8 cellular contexts compared by ENCODE assay signal in the genomic region with DNA sequence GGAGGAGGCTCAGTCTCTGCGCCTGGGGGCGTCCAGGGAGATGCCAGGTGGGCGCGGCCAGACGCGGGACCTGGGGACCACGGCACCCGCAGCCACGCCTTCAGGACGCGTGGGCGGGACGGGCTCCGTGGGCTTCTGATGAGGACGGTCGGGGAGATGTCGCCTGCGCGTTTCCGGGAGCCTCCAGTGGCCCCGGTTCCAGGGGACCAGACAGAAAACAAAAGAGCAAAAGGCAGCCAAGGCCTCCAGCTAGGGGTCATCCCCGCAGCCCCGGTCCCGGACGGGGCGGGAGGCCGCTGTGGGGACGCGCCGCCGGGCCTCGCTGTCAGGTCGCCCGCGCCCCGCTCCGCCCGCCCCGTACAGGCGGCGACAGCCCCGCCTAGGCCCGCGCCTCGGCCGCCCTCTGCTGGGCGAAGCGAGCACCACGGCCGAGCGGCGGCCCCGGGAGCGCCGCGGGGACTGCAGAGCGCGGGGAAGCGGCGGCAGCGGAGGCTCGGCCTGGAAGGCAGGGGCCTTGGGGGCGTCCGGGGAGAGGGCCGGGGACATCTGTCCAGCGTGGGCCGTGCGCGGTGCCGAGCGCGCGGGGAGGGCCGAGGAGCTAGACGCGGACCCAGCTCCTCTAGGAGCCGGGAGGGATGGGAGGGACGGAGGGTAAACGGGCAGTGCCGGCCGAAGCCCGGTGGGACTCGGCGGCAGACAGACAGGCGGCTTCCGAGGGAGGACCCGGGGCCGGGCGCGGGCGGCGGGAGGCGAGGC. TPM values are rescaled to one million over a fixed set of nuclear protein-coding genes. Genes with fewer than 3 reads are reported as not detected.
A peak's percentile ranks its signal among the peaks of the same experiment; 100 is the strongest.
DNase-seq lines count a peak whose midpoint lies in the region; ATAC-seq and TF ChIP-seq lines count a peak whose summit lies in the region.

No MANE protein-coding gene starts in this region.

- no peak for TF ChIP-seq EP300 in upper lobe of left lung (IDR thresholded peaks at IDR 0.05)

- H3F3A ChIP-seq in SU-DHL-6 (ENCODE audit: insufficient read depth): no peaks in the 10 kb centered on the region; the same call in 1 of the 2 replicates

- H2AFZ ChIP-seq in HCT116 (ENCODE audit: low read depth, low read length, poor library complexity, severe bottlenecking) (peak overlapping the region; percentile 98), SU-DHL-6 (ENCODE audit: low read depth, low read length, severe bottlenecking) (peak overlapping the region; percentile 92)

- CTCF ChIA-PET in HCT116 (lab: Charles Lee): interaction anchor here (0.9 to 1.0 kb wide), 3 partner anchors 55 to 241 kb away, joined by 3 to 4 read pairs (median 3); no protein-coding TSS in a partner anchor

- peak overlapping the region; percentile 98 for H3K4me2 ChIP-seq in HCT116 (ENCODE audit: low read length)
- H3K4me2 ChIP-seq in SU-DHL-6 (ENCODE audit: low read depth, low read length, poor library complexity, severe bottlenecking): peak overlapping the region; percentile 63

- H3K4me3 ChIP-seq in HCT116 (replicated peaks in 1 of 2; ENCODE audit: low read depth in 1 of 2, low read length in 2 of 2): peak overlapping the region; percentile 52 to 67
- peak overlapping the region; percentile 55 for H3K4me3 ChIP-seq in MG63
- H3K4me3 ChIP-seq in SU-DHL-6 (ENCODE audit: insufficient read depth, low read length, poor library complexity, severe bottlenecking): peak overlapping the region; percentile 55
- H3K4me3 ChIP-seq in heart left ventricle: peak overlapping the region; percentile 28 to 80 (median 64)
- peak overlapping the region; percentile 48 to 73 (median 63) for H3K4me3 ChIP-seq in upper lobe of left lung

- H3K27me3 ChIP-seq in HCT116 (ENCODE audit: insufficient read depth, low read length) (no peaks in the 10 kb centered on the region), MG63 (no peaks in the 10 kb centered on the region), SU-DHL-6 (ENCODE audit: low read length) (no peaks in the 10 kb centered on the region), heart left ventricle (no peaks in the 10 kb centered on the region), upper lobe of left lung (no peaks in the 10 kb centered on the region)

- POLR2A ChIA-PET in HCT116 (lab: Charles Lee): no interaction called here

- H3K79me2 ChIP-seq in HCT116 (ENCODE audit: insufficient read depth, low read length) (no peaks in the 10 kb centered on the region), SU-DHL-6 (ENCODE audit: insufficient read depth, low read length) (no peaks in the 10 kb centered on the region)

- 0 to 2% (median 1%) methylated on average over 13 to 93 of the region's 93 CpGs for WGBS in heart left ventricle, 4 donors
- 0 to 1% methylated on average over 4 to 44 of the region's 93 CpGs for WGBS in upper lobe of left lung, 2 donors

- peak; percentile 64 for TF ChIP-seq RAD21 in HCT116 (IDR thresholded peaks at IDR 0.05; ENCODE audit: low read depth)

- H3K9ac ChIP-seq in HCT116 (ENCODE audit: low read length) (peak overlapping the region; percentile 69), SU-DHL-6 (ENCODE audit: low read length) (peak overlapping the region; percentile 63)

- H4K20me1 ChIP-seq in HCT116 (ENCODE audit: insufficient read depth) (no peaks in the 10 kb centered on the region), SU-DHL-6 (ENCODE audit: low read depth, low read length) (no peaks in the 10 kb centered on the region)

- RAD21 ChIA-PET in HCT116 (lab: Charles Lee; ENCODE audit: low non-redundant PET in 1 of 2, low total read pairs in 2 of 2, uncharacterized antibody in 2 of 2, unreplicated experiment in 2 of 2): no interaction called here

- DNase-seq in HCT116 (ENCODE audit: low read depth, low spot score) (peak; percentile 31), MG63 (peak; percentile 67), heart left ventricle (peak; percentile 77 to 91 (median 82)), posterior cingulate gyrus (peak; percentile 52 to 96 (median 69)), upper lobe of left lung (peak; percentile 85 to 97)
- peak; percentile 72 for DNase-seq in activated naive CD8-positive, alpha-beta T cell treated with anti-CD3 and anti-CD28 coated beads, Interleukin-2, amount 50 U/mL, for 16 hours (ENCODE audit: low read depth, low spot score)

- H3K4me1 ChIP-seq in HCT116 (ENCODE audit: control insufficient read depth in 1 of 2, insufficient read depth in 2 of 2, low read length in 2 of 2) (peaks cover 10 to 26% of the 10 kb centered on the region in 2 experiments; a peak in 3 of 4 replicates), heart left ventricle (peaks cover 0 to 28% (median 15%) of the 10 kb centered on the region in 12 donors), upper lobe of left lung (peaks cover 2 to 14% (median 6%) of the 10 kb centered on the region in 4 donors)

- TF ChIP-seq CTCF in HCT116 (IDR thresholded peaks at IDR 0.05 in 2 of 3, conservative IDR thresholded peaks at IDR 0.05 in 1 of 3; ENCODE audit: borderline replicate concordance in 1 of 3, insufficient read depth in 1 of 3, low read depth in 2 of 3, low read length in 2 of 3): peak; percentile 24 to 62 (median 44); a peak in 5 of 6 replicates
- TF ChIP-seq CTCF in SU-DHL-6 (IDR thresholded peaks at IDR 0.05; ENCODE audit: insufficient read depth, low read length, poor library complexity, severe bottlenecking): peak; percentile 26
- peak; percentile 27 to 98 (median 88) for TF ChIP-seq CTCF in heart left ventricle (IDR thresholded peaks at IDR 0.05)
- TF ChIP-seq CTCF in upper lobe of left lung (IDR thresholded peaks at IDR 0.05): peak; percentile 94 to 99 (median 98)

- H3K9me3 ChIP-seq in HCT116 (ENCODE audit: control insufficient read depth in 1 of 2, insufficient read depth in 1 of 2, low read depth in 1 of 2, low read length in 2 of 2) (no peaks in the 10 kb centered on the region; a peak in 1 of 4 replicates), MG63 (no peaks in the 10 kb centered on the region), SU-DHL-6 (ENCODE audit: insufficient read depth, low read length) (no peaks in the 10 kb centered on the region; the same call in 1 of the 2 replicates), heart left ventricle (no peaks in the 10 kb centered on the region), upper lobe of left lung (no peaks in the 10 kb centered on the region)

- TF ChIP-seq POLR2A in GM10847 (IDR thresholded peaks at IDR 0.05; ENCODE audit: extremely low read depth, insufficient read length): peak; percentile 6
- TF ChIP-seq POLR2A in HCT116 (IDR thresholded peaks at IDR 0.05; ENCODE audit: borderline replicate concordance, extremely low read depth, insufficient read depth, insufficient read length): no peak
- peak in 1 of 2 donors; percentile 40 for TF ChIP-seq POLR2A in heart left ventricle (IDR thresholded peaks at IDR 0.05)
- peak in 3 of 4 donors; percentile 34 to 68 (median 48) for TF ChIP-seq POLR2A in upper lobe of left lung (IDR thresholded peaks at IDR 0.05)

- H3K9me2 ChIP-seq in HCT116 (ENCODE audit: insufficient read depth): no peaks in the 10 kb centered on the region
- no peaks in the 10 kb centered on the region for H3K9me2 ChIP-seq in SU-DHL-6 (replicated peaks; ENCODE audit: insufficient read depth, low read length)

- ATAC-seq in HCT116 (peak; percentile 87), heart left ventricle (peak; percentile 74 to 98 (median 94)), upper lobe of left lung (ENCODE audit: low FRiP score in 2 of 2) (peak; percentile 95 to 99)

- no peaks in the 10 kb centered on the region for H3K36me3 ChIP-seq in HCT116 (ENCODE audit: control insufficient read depth in 1 of 2, insufficient read depth in 2 of 2, low read length in 2 of 2)
- no peaks in the 10 kb centered on the region for H3K36me3 ChIP-seq in MG63
- H3K36me3 ChIP-seq in SU-DHL-6 (ENCODE audit: low read length): no peaks in the 10 kb centered on the region
- H3K36me3 ChIP-seq in heart left ventricle: no peaks in the 10 kb centered on the region
- no peaks in the 10 kb centered on the region for H3K36me3 ChIP-seq in upper lobe of left lung

- BruUV-seq in HCT116 (replicated peaks; lab: Mats Ljungman, UMichigan): no TSS peak

- H3K27ac ChIP-seq in HCT116 (ENCODE audit: low read depth, low read length) (peak overlapping the region; percentile 51; the same call in 1 of the 2 replicates), SU-DHL-6 (ENCODE audit: low read depth, low read length) (peak overlapping the region; percentile 49), heart left ventricle (peak overlapping the region; percentile 51 to 90 (median 81)), upper lobe of left lung (peak overlapping the region; percentile 77 to 93 (median 86))

- intact Hi-C loops in HCT116 (cut with micrococcal nuclease): loop anchor here (1.0 to 10.0 kb wide), 4 partner anchors 47 to 710 kb away; no protein-coding TSS in a partner anchor
- intact Hi-C loops in heart left ventricle (cut with DNase I): loop anchor here (2.0 to 10.0 kb wide), 11 partner anchors 37 to 710 kb away; a partner anchor contains a TSS
- intact Hi-C loops in posterior cingulate gyrus (cut with DNase I): loop anchor here (5.0 to 10.0 kb wide), 2 partner anchors 37 to 230 kb away; no protein-coding TSS in a partner anchor

TF ChIP-seq in HCT116, 20 proteins besides CTCF, POLR2A, EP300 and RAD21:
- TF ChIP-seq, protein P1, sequence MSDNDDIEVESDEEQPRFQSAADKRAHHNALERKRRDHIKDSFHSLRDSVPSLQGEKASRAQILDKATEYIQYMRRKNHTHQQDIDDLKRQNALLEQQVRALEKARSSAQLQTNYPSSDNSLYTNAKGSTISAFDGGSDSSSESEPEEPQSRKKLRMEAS (IDR thresholded peaks at IDR 0.05): 0 out of 2 replicates have a peak, but pooled peaks have one; percentile 18
- peak; percentile 91 for TF ChIP-seq EGR1 (IDR thresholded peaks at IDR 0.05; ENCODE audit: low read depth)
- TF ChIP-seq YY1 (IDR thresholded peaks at IDR 0.05; ENCODE audit: extremely low read depth, insufficient replicate concordance, low read depth, low read length): peak; percentile 77
- TF ChIP-seq POLR2AphosphoS5 (IDR thresholded peaks at IDR 0.05; ENCODE audit: low read depth, low read length): peak; percentile 68
- TF ChIP-seq ZFX (IDR thresholded peaks at IDR 0.05): peak; percentile 79
- TF ChIP-seq JUND (IDR thresholded peaks at IDR 0.05): no peak

RNA-seq across cellular contexts. Expression of a gene that starts 48.7 kb away (rescaled TPM):
- 11.6 TPM for total RNA-seq in HCT116 (2021; ENCODE audit: unreplicated experiment)
- 4.0 and 5.2 TPM in 2 replicates for polyA plus RNA-seq in HCT116 (2012)
- total RNA-seq in MG63 (2014; rRNA removed; shearing (Covaris generic); ENCODE audit: low replicate concordance): 6.0 and 6.8 TPM in 2 replicates
- total RNA-seq in heart left ventricle: 10 to 100 TPM in 7 of 9 donors, 1 to 10 TPM in 2; 5.9 to 18.3 (median 13.2) TPM
- 10 to 100 TPM; 11.3 to 16.5 TPM for polyA plus RNA-seq in heart left ventricle
- total RNA-seq in upper lobe of left lung: 10 to 100 TPM in 1 of 6 donors, 1 to 10 TPM in 5; 2.1 to 10.8 (median 6.5) TPM

Comparison
In these comparisons a context has a peak if more than half of its experiments do, and no peak if none do; other contexts are left out.
1. Peak in every context shown above with its lines: DNase-seq, ATAC-seq, H3K4me3 ChIP-seq and H3K27ac ChIP-seq.
2. DNase-seq: peak in every context shown above with its lines; median percentile 91 in upper lobe of left lung; 82 in heart left ventricle; 72 in activated naive CD8-positive, alpha-beta T cell treated with anti-CD3 and anti-CD28 coated beads, Interleukin-2, amount 50 U/mL, for 16 hours; 69 in posterior cingulate gyrus; 67 in MG63; 31 in HCT116.
3. CTCF ChIP-seq: peak in every context shown above with its lines; median percentile 98 in upper lobe of left lung; 88 in heart left ventricle; 44 in HCT116; 26 in SU-DHL-6.